ENCODE assay signal across 21 cellular contexts in the genomic region with DNA sequence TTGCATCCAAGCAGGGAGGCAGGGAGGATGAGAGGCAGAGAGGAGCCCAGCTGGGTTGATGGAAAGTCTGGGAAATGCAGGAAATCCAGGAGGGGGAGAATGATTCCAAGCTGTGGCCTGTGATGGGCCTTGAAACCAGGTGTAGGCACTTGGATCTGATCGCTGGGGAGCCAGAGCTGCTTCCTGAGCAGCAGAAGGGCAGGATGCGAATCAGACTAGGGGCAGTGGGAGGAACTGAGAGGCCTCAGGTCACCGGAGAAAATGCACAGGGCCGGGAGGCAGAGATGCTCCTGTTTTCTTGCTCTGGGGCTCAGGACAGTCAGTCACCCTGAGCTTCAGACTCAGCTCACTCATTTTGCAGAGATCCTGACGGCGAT. TPM values are rescaled to one million over a fixed set of nuclear protein-coding genes. Genes with fewer than 3 reads are reported as not detected.
DNase-seq lines count a peak whose midpoint lies in the region; ATAC-seq, FAIRE-seq and TF ChIP-seq lines count a peak whose summit lies in the region.
"Had no signal": no experiment of that assay in that cellular context is flagged by ENCODE, and none has a peak within 500 bp of the region (broad histone marks: within the 10 kb centered on the region; RNA-seq: fewer than 3 reads in every experiment).

No MANE protein-coding gene starts in this region.

- POLR2A ChIA-PET in H1 (lab: Charles Lee; ENCODE audit: partially characterized antibody) = interaction anchor here (0.9 to 1.0 kb wide), 2 partner anchors 22 to 24 kb away, joined by 3 read pairs; no protein-coding TSS in a partner anchor

- no peak overlapping the region for H2BK120ac ChIP-seq in H9 (ENCODE audit: low read depth, low read length, poor library complexity, severe bottlenecking)
- H2BK120ac ChIP-seq in H1 (replicated peaks; ENCODE audit: low read depth, low read length) = no peak overlapping the region
- no peak overlapping the region for H2BK120ac ChIP-seq in neuronal stem cell (ENCODE audit: low read depth, low read length)

- H3K4me1 Mint-ChIP-seq in H9 (peaks cover 14 to 16% of the 10 kb centered on the region in 2 experiments), astrocyte (ENCODE audit: low read depth, unreplicated experiment) (peaks cover 11% of the 10 kb centered on the region)
- H3K4me1 Mint-ChIP-seq: CD8-positive, alpha-beta memory T cell had no signal

- H4K5ac ChIP-seq in H9 (ENCODE audit: insufficient read length, low read depth, low read length) (no peak overlapping the region), H1 (ENCODE audit: insufficient read length, low read depth, low read length) (no peak overlapping the region)

- H2BK12ac ChIP-seq in H9 (ENCODE audit: insufficient read length, low read depth, low read length) (no peak overlapping the region), H1 (ENCODE audit: low read depth, low read length) (no peak overlapping the region), neuronal stem cell (ENCODE audit: low read length) (no peak overlapping the region)

- H3T11ph ChIP-seq in H9 (ENCODE audit: low read length) = no peak overlapping the region

- H2AFZ ChIP-seq in H9 (ENCODE audit: low read length) (no peak overlapping the region), astrocyte (ENCODE audit: low read depth, low read length) (no peak overlapping the region), H1 (ENCODE audit: low read length) (no peak overlapping the region), neuronal stem cell (ENCODE audit: low read length) (peak overlapping the region; percentile 28)
- H2AFZ ChIP-seq: GM23338 had no signal

- H2BK15ac ChIP-seq in H9 (ENCODE audit: low read depth, low read length) (no peak overlapping the region), H1 (ENCODE audit: low read length) (no peak overlapping the region), neuronal stem cell (ENCODE audit: low read length) (no peak overlapping the region)

- no peaks in the 10 kb centered on the region for H3K79me2 ChIP-seq in H9 (ENCODE audit: insufficient read depth, low read length)
- no peaks in the 10 kb centered on the region for H3K79me2 ChIP-seq in astrocyte (ENCODE audit: insufficient read depth, low read length)
- H3K79me2 ChIP-seq in H1 (ENCODE audit: control insufficient read depth in 1 of 2, insufficient read depth in 2 of 2, low read length in 2 of 2) = no peaks in the 10 kb centered on the region

- H3K23ac ChIP-seq in H9 (ENCODE audit: insufficient read length, low read depth, low read length) = no peak overlapping the region
- H3K23ac ChIP-seq in H1 (ENCODE audit: insufficient read length) = no peak overlapping the region
- no peak overlapping the region for H3K23ac ChIP-seq in neuronal stem cell (ENCODE audit: low read depth, low read length, poor library complexity)

- H3K9me3 Mint-ChIP-seq in H9 (no peaks in the 10 kb centered on the region), astrocyte (ENCODE audit: unreplicated experiment) (no peaks in the 10 kb centered on the region)
- H3K9me3 Mint-ChIP-seq: CD4-positive, CD25-positive, alpha-beta regulatory T cell; CD8-positive, alpha-beta memory T cell; GM23338 had no signal

- H3K4me3 Mint-ChIP-seq in H9 (peak overlapping the region in 1 of 2 experiments; percentile 25; a peak in 1 of 5 replicates), astrocyte (ENCODE audit: unreplicated experiment) (no peak overlapping the region)
- H3K4me3 Mint-ChIP-seq: CD4-positive, CD25-positive, alpha-beta regulatory T cell; CD8-positive, alpha-beta memory T cell; GM23338 had no signal

- no peaks in the 10 kb centered on the region for H3K27me3 ChIP-seq in H9 (ENCODE audit: insufficient read depth, low read length)
- peaks cover 23% of the 10 kb centered on the region for H3K27me3 ChIP-seq in astrocyte (ENCODE audit: insufficient read depth, low read length)
- no peaks in the 10 kb centered on the region for H3K27me3 ChIP-seq in H1 (replicated peaks in 1 of 4; ENCODE audit: control insufficient read depth in 3 of 4, extremely low read depth in 1 of 4, insufficient read depth in 3 of 4, low read length in 3 of 4)
- H3K27me3 ChIP-seq in neuronal stem cell (ENCODE audit: control insufficient read depth in 3 of 3, insufficient read depth in 3 of 3, low read depth in 1 of 3, low read length in 3 of 3) = peaks cover 0 to 22% (median 0%) of the 10 kb centered on the region in 3 experiments
- H3K27me3 ChIP-seq in H7 (ENCODE audit: control insufficient read depth, insufficient read depth, low read length) = no peaks in the 10 kb centered on the region
- H3K27me3 ChIP-seq: BE2C had no signal

- FAIRE-seq in astrocyte (lab: Jason Lieb, UNC) (no peak), H1 (lab: Jason Lieb, UNC) (no peak)
- FAIRE-seq: A204.1, K562 had no signal

- H3K14ac ChIP-seq in H9 (ENCODE audit: insufficient read depth, low read length) (no peak overlapping the region), H1 (ENCODE audit: insufficient read length) (no peak overlapping the region), neuronal stem cell (ENCODE audit: low read length) (no peak overlapping the region)

- WGBS in H9 (ENCODE audit: extremely low coverage, insufficient read length, low lambda C conversion rate) = no CpG with 5 or more reads among the region's 6 CpGs
- 91% methylated on average over 6 of the region's 6 CpGs; no CpG with 5 or more reads in 1 of the 2 experiments for WGBS in H1 (ENCODE audit: extremely low coverage in 1 of 2, insufficient coverage in 1 of 2, insufficient read length in 1 of 2, insufficient replicate concordance in 2 of 2, low coverage in 1 of 2, low lambda C conversion rate in 2 of 2, missing lambda C conversion rate in 1 of 2), 2 experiments
- no CpG with 5 or more reads among the region's 6 CpGs for WGBS in neuronal stem cell (ENCODE audit: extremely low coverage in 2 of 2, insufficient read length in 2 of 2, insufficient replicate concordance in 1 of 2), 2 donors

- H3K18ac ChIP-seq in H9 (ENCODE audit: insufficient read length, low read depth, low read length) (no peak overlapping the region), H1 (ENCODE audit: extremely low read depth, low read length) (no peak overlapping the region), neuronal stem cell (ENCODE audit: low read length) (no peak overlapping the region)

- H2AK5ac ChIP-seq in H9 (ENCODE audit: insufficient read length, low read length) (no peak overlapping the region), H1 (ENCODE audit: low read depth, low read length) (no peak overlapping the region), neuronal stem cell (ENCODE audit: low read depth, low read length) (no peak overlapping the region)

- H3K4me3 ChIP-seq in astrocyte (ENCODE audit: insufficient read depth, low read depth, low read length) (no peak overlapping the region), H1 (ENCODE audit: extremely low read depth in 1 of 4, insufficient read depth in 2 of 4, low read depth in 3 of 4, low read length in 4 of 4) (no peak overlapping the region), neuronal stem cell (ENCODE audit: low read length in 2 of 2) (no peak overlapping the region), H7 (ENCODE audit: insufficient read depth, low read depth, low read length) (no peak overlapping the region)
- H3K4me3 ChIP-seq: GM23338, HAP-1, K562 had no signal

- no peak overlapping the region for H4K91ac ChIP-seq in H9 (ENCODE audit: insufficient read length, low read depth, low read length)
- no peak overlapping the region for H4K91ac ChIP-seq in H1 (replicated peaks; ENCODE audit: insufficient read length, low read length)
- H4K91ac ChIP-seq in neuronal stem cell (ENCODE audit: low read depth, low read length, poor library complexity) = no peak overlapping the region

- no peak for TF ChIP-seq POLR2A in H1 (IDR thresholded peaks at IDR 0.05; ENCODE audit: control extremely low read depth in 1 of 2, low read depth in 2 of 2, low read length in 2 of 2)

- CTCF ChIA-PET in H1 (lab: Charles Lee; ENCODE audit: partially characterized antibody) = interaction anchor here (0.9 to 23.7 kb wide), 15 partner anchors 9 to 189 kb away, joined by 3 to 969 read pairs (median 4); partner anchors contain the start of gene SOST

- no peaks in the 10 kb centered on the region for H3K36me3 ChIP-seq in astrocyte (ENCODE audit: insufficient read depth, low read length)
- no peaks in the 10 kb centered on the region for H3K36me3 ChIP-seq in H1 (ENCODE audit: control insufficient read depth in 2 of 4, insufficient read depth in 4 of 4, low read length in 3 of 4)
- H3K36me3 ChIP-seq in neuronal stem cell (replicated peaks in 1 of 2; ENCODE audit: control insufficient read depth in 2 of 2, insufficient read depth in 2 of 2, low read length in 2 of 2) = no peaks in the 10 kb centered on the region
- H3K36me3 ChIP-seq in H7 (replicated peaks; ENCODE audit: control insufficient read depth, insufficient read depth, low read length) = no peaks in the 10 kb centered on the region
- H3K36me3 ChIP-seq: BE2C, HAP-1 had no signal

- no peak for TF ChIP-seq EP300 in H1 (IDR thresholded peaks at IDR 0.05; ENCODE audit: borderline replicate concordance in 1 of 2, low read depth in 2 of 2, low read length in 2 of 2)

- DNase-seq in H9 (peak; percentile 36), astrocyte (ENCODE audit: low read depth) (no peak), H1 (ENCODE audit: low read depth in 1 of 2, low spot score in 2 of 2) (no peak), neuronal stem cell (ENCODE audit: low spot score) (no peak), germinal center (ENCODE audit: low spot score) (no peak), H7 (no peak), DMS 273 (lab: John Stamatoyannopoulos, UW; ENCODE audit: unreplicated experiment) (no peak)
- DNase-seq: ACHN; BE2C; CD4-positive, CD25-positive, alpha-beta regulatory T cell; CD8-positive, alpha-beta memory T cell; COR-L47; GF-D8; IMR-90 had no signal

- no peak overlapping the region for H3K4me2 ChIP-seq in H9 (ENCODE audit: insufficient read depth, insufficient read length, low read length)
- no peak overlapping the region for H3K4me2 ChIP-seq in astrocyte (ENCODE audit: low read length)
- H3K4me2 ChIP-seq in H1 (ENCODE audit: insufficient read depth in 1 of 2, low read depth in 2 of 2, low read length in 2 of 2) = no peak overlapping the region
- no peak overlapping the region for H3K4me2 ChIP-seq in neuronal stem cell (ENCODE audit: insufficient read depth, low read length, poor library complexity, severe bottlenecking)
- H3K4me2 ChIP-seq: GM23338 had no signal

- H3K56ac ChIP-seq in H9 (ENCODE audit: insufficient read length, low read depth, low read length) (no peak overlapping the region), H1 (replicated peaks; ENCODE audit: insufficient read length, low read depth, low read length) (no peak overlapping the region)

- H3K4me1 ChIP-seq in H9 (ENCODE audit: insufficient read depth, low read length) (no peaks in the 10 kb centered on the region), astrocyte (ENCODE audit: insufficient read depth, low read length) (peaks cover 2% of the 10 kb centered on the region), H1 (replicated peaks in 1 of 4; ENCODE audit: control insufficient read depth in 3 of 4, insufficient read depth in 4 of 4, low read length in 3 of 4) (peaks cover 0 to 3% (median under 1%) of the 10 kb centered on the region in 4 experiments; a peak in 2 of 7 replicates), neuronal stem cell (ENCODE audit: control insufficient read depth in 2 of 2, insufficient read depth in 1 of 2, low read depth in 1 of 2, low read length in 2 of 2) (peaks cover 6 to 12% of the 10 kb centered on the region in 2 donors)
- H3K4me1 ChIP-seq: BE2C, HAP-1 had no signal

- peak overlapping the region in 1 of 3 experiments; percentile 62; a peak in 2 of 7 replicates for H3K27ac Mint-ChIP-seq in H9
- no peak overlapping the region for H3K27ac Mint-ChIP-seq in astrocyte (ENCODE audit: unreplicated experiment)
- H3K27ac Mint-ChIP-seq: CD4-positive, CD25-positive, alpha-beta regulatory T cell; CD8-positive, alpha-beta memory T cell; GM23338 had no signal

- H4K20me1 ChIP-seq in H9 (ENCODE audit: control insufficient read depth, insufficient read depth, insufficient read length) (no peaks in the 10 kb centered on the region), astrocyte (ENCODE audit: insufficient read depth, low read length) (no peaks in the 10 kb centered on the region), H1 (replicated peaks in 1 of 2; ENCODE audit: control insufficient read depth in 1 of 2, insufficient read depth in 2 of 2, low read length in 2 of 2) (no peaks in the 10 kb centered on the region)

- H2BK20ac ChIP-seq in H9 (ENCODE audit: low read depth, low read length, poor library complexity, severe bottlenecking) (no peak overlapping the region), H1 (ENCODE audit: low read length) (no peak overlapping the region)

- H3K36me3 Mint-ChIP-seq in H9 (ENCODE audit: insufficient read depth in 1 of 3, low read depth in 3 of 3) (no peaks in the 10 kb centered on the region), astrocyte (ENCODE audit: low read depth, unreplicated experiment) (no peaks in the 10 kb centered on the region)
- H3K36me3 Mint-ChIP-seq: CD4-positive, CD25-positive, alpha-beta regulatory T cell; CD8-positive, alpha-beta memory T cell had no signal

- no peak for TF ChIP-seq CTCF in H9 (conservative IDR thresholded peaks at IDR 0.05)
- TF ChIP-seq CTCF in astrocyte (IDR thresholded peaks at IDR 0.05; ENCODE audit: insufficient read depth, low read depth, low read length) = no peak
- no peak for TF ChIP-seq CTCF in H1 (IDR thresholded peaks at IDR 0.05; ENCODE audit: control extremely low read depth in 1 of 3, insufficient read depth in 1 of 3, low read depth in 1 of 3, low read length in 3 of 3)

- H4K8ac ChIP-seq in H9 (replicated peaks; ENCODE audit: insufficient read length, low read depth, low read length) (no peak overlapping the region), H1 (ENCODE audit: extremely low read depth, insufficient read depth, low read length) (no peak overlapping the region; the same call in 1 of the 2 replicates), neuronal stem cell (ENCODE audit: low read depth, low read length) (no peak overlapping the region)

- no peak overlapping the region for H3K4ac ChIP-seq in H9 (ENCODE audit: low read depth, low read length)
- no peak overlapping the region for H3K4ac ChIP-seq in H1 (replicated peaks; ENCODE audit: insufficient read length, low read depth, low read length)
- H3K4ac ChIP-seq in neuronal stem cell (ENCODE audit: low read length) = no peak overlapping the region

- no peaks in the 10 kb centered on the region for H3K27me3 Mint-ChIP-seq in H9 (ENCODE audit: low read depth)
- H3K27me3 Mint-ChIP-seq in astrocyte (ENCODE audit: low read depth, unreplicated experiment) = peaks cover 29% of the 10 kb centered on the region
- H3K27me3 Mint-ChIP-seq: CD4-positive, CD25-positive, alpha-beta regulatory T cell had no signal

- H3K9me3 ChIP-seq in H9 (ENCODE audit: control insufficient read depth, low read depth, low read length) (no peaks in the 10 kb centered on the region), astrocyte (ENCODE audit: insufficient read depth, low read depth, low read length) (no peaks in the 10 kb centered on the region), H1 (ENCODE audit: insufficient read depth in 2 of 2, low read depth in 1 of 2, low read length in 1 of 2) (no peaks in the 10 kb centered on the region), neuronal stem cell (replicated peaks in 1 of 2; ENCODE audit: control insufficient read depth in 2 of 2, insufficient read depth in 1 of 2, low read depth in 1 of 2, low read length in 2 of 2) (no peaks in the 10 kb centered on the region)
- H3K9me3 ChIP-seq: BE2C, HAP-1 had no signal

- no peaks in the 10 kb centered on the region for H3K79me1 ChIP-seq in H9 (ENCODE audit: insufficient read depth, low read depth, low read length, poor library complexity, severe bottlenecking)
- no peaks in the 10 kb centered on the region for H3K79me1 ChIP-seq in H1 (ENCODE audit: low read depth, low read length)
- no peaks in the 10 kb centered on the region for H3K79me1 ChIP-seq in neuronal stem cell (ENCODE audit: low read depth, low read length)

- H3K23me2 ChIP-seq in H9 (ENCODE audit: insufficient read length, low read depth, low read length, poor library complexity, severe bottlenecking) = no peaks in the 10 kb centered on the region
- no peaks in the 10 kb centered on the region for H3K23me2 ChIP-seq in H1 (ENCODE audit: low read depth, low read length)

- H3K9ac ChIP-seq in H9 (ENCODE audit: extremely low read depth, insufficient read length, low read length) (no peak overlapping the region), astrocyte (ENCODE audit: low read length) (peak overlapping the region; percentile 0), H1 (replicated peaks in 1 of 4; ENCODE audit: extremely low read depth in 1 of 4, low read depth in 3 of 4, low read length in 3 of 4) (no peak overlapping the region), neuronal stem cell (ENCODE audit: low read depth, low read length, poor library complexity) (no peak overlapping the region)

- ATAC-seq in HG02798 (IDR thresholded peaks at IDR 0.05; ENCODE audit: poor library complexity, unreplicated experiment) = no peak
- ATAC-seq: GM23338, K562 had no signal

- no peak for TF ChIP-seq RAD21 in H1 (IDR thresholded peaks at IDR 0.05 in 1 of 2, conservative IDR thresholded peaks at IDR 0.05 in 1 of 2; ENCODE audit: low read depth in 2 of 2, low read length in 2 of 2)

- H2BK5ac ChIP-seq in H9 (ENCODE audit: insufficient read length, low read length) = no peak overlapping the region
- peak overlapping the region; percentile 35; the same call in 1 of the 2 replicates for H2BK5ac ChIP-seq in H1 (ENCODE audit: low read depth, low read length)
- H2BK5ac ChIP-seq in neuronal stem cell (ENCODE audit: low read length) = no peak overlapping the region

- H3K27ac ChIP-seq in H9 (ENCODE audit: insufficient read length, low read depth, low read length) (no peak overlapping the region), astrocyte (ENCODE audit: low read depth, low read length) (no peak overlapping the region), H1 (ENCODE audit: low read depth, low read length) (no peak overlapping the region), neuronal stem cell (replicated peaks; ENCODE audit: low read length) (no peak overlapping the region)
- H3K27ac ChIP-seq: HL-60 had no signal

RNA-seq across cellular contexts. Expression of gene MEOX1, which starts 29.6 kb away (rescaled TPM):
- total RNA-seq in H9 (2021) (not detected in 2 replicates), astrocyte (not detected in 2 replicates)
- not detected in 2 replicates for total RNA-seq in H1 (2021; fragmentation: NEBNext Ultra II Directional; extraction: Animal tissue kit (Norgen Biotek cat#: 25700))
- polyA plus RNA-seq in H1 (2011; rRNA removed) = 0.03 TPM in 1 of 2 replicates, not detected in the other
- polyA plus RNA-seq in H1 (2011; cell fraction: cytosol; rRNA removed) = not detected
- 0.07 TPM for polyA plus RNA-seq in H1 (2011; cell fraction: nucleus; rRNA removed)
- 0.11 to 0.12 TPM in 2 of 4 replicates, not detected in the others for polyA plus RNA-seq in H1 (2012, experiment 1 of 2)
- not detected for polyA plus RNA-seq in H1 (2012, experiment 2 of 2)
- polyA plus RNA-seq in H1 (2013, experiment 1 of 2) = 0.04 TPM
- polyA plus RNA-seq in H1 (2013, experiment 2 of 2) = 0.11 TPM
- polyA minus RNA-seq in H1 (2011; rRNA and poly(A)+ RNA removed) = not detected in 2 replicates
- not detected for polyA minus RNA-seq in H1 (2011; cell fraction: cytosol; rRNA and poly(A)+ RNA removed)
- polyA minus RNA-seq in H1 (2011; cell fraction: nucleus; rRNA and poly(A)+ RNA removed) = 0.20 TPM
- polyA plus RNA-seq in neuronal stem cell (2013, experiment 1 of 2) = 0.14 TPM
- polyA plus RNA-seq in neuronal stem cell (2013, experiment 2 of 2) = 0.08 TPM
- total RNA-seq in H7 (2014; rRNA removed; shearing (Covaris generic)) = 0.18 TPM in 1 of 2 replicates, not detected in the other
- total RNA-seq: GM23338, HT1080, K562 had no signal
- polyA plus RNA-seq: GM23338, K562 had no signal
